In the genomic region with DNA sequence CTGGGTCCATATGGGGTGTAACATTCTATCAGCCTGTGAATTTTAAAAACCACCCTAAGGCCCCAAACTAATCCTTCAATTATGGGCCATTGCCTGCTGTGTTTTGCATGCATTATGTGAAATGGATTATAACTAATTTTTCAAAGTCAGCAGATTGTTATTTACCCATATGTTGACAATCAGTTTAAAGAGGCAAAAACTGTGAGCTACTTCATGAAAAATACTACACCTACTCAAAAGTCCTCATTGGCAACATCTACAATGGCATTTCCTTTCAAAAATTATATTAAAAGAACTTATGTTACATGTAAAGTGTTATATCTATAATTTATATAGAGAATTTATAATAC, we compare ENCODE assay signal across 17 cellular contexts. TPM values are rescaled to one million over a fixed set of nuclear protein-coding genes. Genes with fewer than 3 reads are reported as not detected.
A peak's percentile ranks its signal among the peaks of the same experiment; 100 is the strongest.
DNase-seq lines count a peak whose midpoint lies in the region; ATAC-seq lines count a peak whose summit lies in the region.
"Had no signal": no experiment of that assay in that cellular context is flagged by ENCODE, and none has a peak within 500 bp of the region (broad histone marks: within the 10 kb centered on the region; RNA-seq: fewer than 3 reads in every experiment).

No MANE protein-coding gene starts in this region.

- H3K4me1 Mint-ChIP-seq in activated naive CD4-positive, alpha-beta T cell treated with anti-CD3 and anti-CD28 coated beads for 36 hours (ENCODE audit: low read depth) = peaks cover 70% of the 10 kb centered on the region
- H3K4me1 Mint-ChIP-seq in activated naive CD8-positive, alpha-beta T cell treated with anti-CD3 and anti-CD28 coated beads, Interleukin-2, amount 10 ng/mL, durations not matched to agents 7 days and 5 days = peaks cover 43% of the 10 kb centered on the region
- peaks cover 9 to 27% of the 10 kb centered on the region in 2 donors for H3K4me1 Mint-ChIP-seq in stimulated activated naive B cell treated with anti-CD40 and anti-IgM and Interleukin-4, amounts not matched to agents 10 μg/mL and 1 μg/mL and 100 μg/mL, for 72 hours

- H3K4me3 Mint-ChIP-seq in activated naive CD4-positive, alpha-beta T cell treated with anti-CD3 and anti-CD28 coated beads for 36 hours = peak overlapping the region; percentile 40
- peak overlapping the region; percentile 60 for H3K4me3 Mint-ChIP-seq in activated naive CD8-positive, alpha-beta T cell treated with anti-CD3 and anti-CD28 coated beads, Interleukin-2, amount 10 ng/mL, durations not matched to agents 7 days and 5 days
- no peak overlapping the region for H3K4me3 Mint-ChIP-seq in stimulated activated naive B cell treated with anti-CD40 and anti-IgM and Interleukin-4, amounts not matched to agents 10 μg/mL and 1 μg/mL and 100 μg/mL, for 72 hours
- H3K4me3 Mint-ChIP-seq: HFFc6 had no signal

- DNase-seq in activated naive CD4-positive, alpha-beta T cell treated with anti-CD3 and anti-CD28 coated beads for 36 hours = no peak
- no peak for DNase-seq in activated naive CD4-positive, alpha-beta T cell treated with anti-CD3 and anti-CD28 coated beads, Interleukin-2, amount 50 U/mL, for 72 hours (ENCODE audit: low spot score in 2 of 2)
- DNase-seq in activated naive CD8-positive, alpha-beta T cell treated with anti-CD3 and anti-CD28 coated beads, Interleukin-2, amount 10 ng/mL, durations not matched to agents 7 days and 5 days = no peak
- no peak for DNase-seq in stimulated activated naive B cell treated with anti-CD40 and anti-IgM and Interleukin-4, amounts not matched to agents 10 μg/mL and 1 μg/mL and 100 μg/mL, for 72 hours
- DNase-seq in RPMI8226 (no peak), iPS-NIHi7 (ENCODE audit: extremely low spot score) (no peak)
- DNase-seq: activated CD8-positive, alpha-beta memory T cell treated with anti-CD3 and anti-CD28 coated beads for 24 hours; esophagus squamous epithelium; glutamatergic neuron; HFFc6; NCI-H748 treated with DMSO at 0.1 percent for 48 hours; uterus had no signal

- peak overlapping the region; percentile 63 for H3K27ac ChIP-seq in KOPT-K1 (ENCODE audit: low read depth, low read length, poor library complexity, severe bottlenecking)
- H3K27ac ChIP-seq: esophagus squamous epithelium, uterus had no signal

- H3K27ac Mint-ChIP-seq in activated naive CD4-positive, alpha-beta T cell treated with anti-CD3 and anti-CD28 coated beads for 36 hours = peak overlapping the region; percentile 91
- H3K27ac Mint-ChIP-seq in activated naive CD4-positive, alpha-beta T cell treated with anti-CD3 and anti-CD28 coated beads, Interleukin-2, amount 50 U/mL, for 72 hours = peak overlapping the region in 1 of 2 donors; percentile 82
- peak overlapping the region; percentile 98 for H3K27ac Mint-ChIP-seq in activated naive CD8-positive, alpha-beta T cell treated with anti-CD3 and anti-CD28 coated beads, Interleukin-2, amount 10 ng/mL, durations not matched to agents 7 days and 5 days
- H3K27ac Mint-ChIP-seq in stimulated activated naive B cell treated with anti-CD40 and anti-IgM and Interleukin-4, amounts not matched to agents 10 μg/mL and 1 μg/mL and 100 μg/mL, for 72 hours = peak overlapping the region; percentile 77
- H3K27ac Mint-ChIP-seq: HFFc6 had no signal

- intact Hi-C loops in activated naive CD4-positive, alpha-beta T cell treated with anti-CD3 and anti-CD28 coated beads for 36 hours (cut with micrococcal nuclease) = loop anchor here (5.0 kb wide), 1 partner anchor 925 kb away; a partner anchor contains a TSS

- no peaks in the 10 kb centered on the region for H3K27me3 Mint-ChIP-seq in activated naive CD4-positive, alpha-beta T cell treated with anti-CD3 and anti-CD28 coated beads for 36 hours (ENCODE audit: low read depth)
- H3K27me3 Mint-ChIP-seq in activated naive CD8-positive, alpha-beta T cell treated with anti-CD3 and anti-CD28 coated beads, Interleukin-2, amount 10 ng/mL, durations not matched to agents 7 days and 5 days = no peaks in the 10 kb centered on the region
- no peaks in the 10 kb centered on the region for H3K27me3 Mint-ChIP-seq in stimulated activated naive B cell treated with anti-CD40 and anti-IgM and Interleukin-4, amounts not matched to agents 10 μg/mL and 1 μg/mL and 100 μg/mL, for 72 hours

- peaks cover 3% of the 10 kb centered on the region for H3K9me3 Mint-ChIP-seq in activated naive CD4-positive, alpha-beta T cell treated with anti-CD3 and anti-CD28 coated beads for 36 hours
- peaks cover 29 to 34% of the 10 kb centered on the region in 2 donors for H3K9me3 Mint-ChIP-seq in activated naive CD4-positive, alpha-beta T cell treated with anti-CD3 and anti-CD28 coated beads, Interleukin-2, amount 50 U/mL, for 72 hours
- H3K9me3 Mint-ChIP-seq in activated naive CD8-positive, alpha-beta T cell treated with anti-CD3 and anti-CD28 coated beads, Interleukin-2, amount 10 ng/mL, durations not matched to agents 7 days and 5 days = peaks cover 15% of the 10 kb centered on the region
- peaks cover 6 to 10% of the 10 kb centered on the region in 2 donors for H3K9me3 Mint-ChIP-seq in stimulated activated naive B cell treated with anti-CD40 and anti-IgM and Interleukin-4, amounts not matched to agents 10 μg/mL and 1 μg/mL and 100 μg/mL, for 72 hours
- H3K9me3 Mint-ChIP-seq: HFFc6 had no signal

- CTCF ChIA-PET in activated naive CD4-positive, alpha-beta T cell treated with anti-CD3 and anti-CD28 coated beads for 36 hours (lab: Charles Lee) = no interaction called here

- no peaks in the 10 kb centered on the region for H3K9me3 ChIP-seq in KOPT-K1 (ENCODE audit: insufficient read depth, low read length, poor library complexity, severe bottlenecking)
- H3K9me3 ChIP-seq: esophagus squamous epithelium, SK-N-SH, uterus had no signal

- peaks cover 2% of the 10 kb centered on the region for H3K36me3 Mint-ChIP-seq in activated naive CD4-positive, alpha-beta T cell treated with anti-CD3 and anti-CD28 coated beads for 36 hours (ENCODE audit: low read depth)
- peaks cover 31 to 50% of the 10 kb centered on the region in 2 donors for H3K36me3 Mint-ChIP-seq in activated naive CD4-positive, alpha-beta T cell treated with anti-CD3 and anti-CD28 coated beads, Interleukin-2, amount 50 U/mL, for 72 hours
- peaks cover 32% of the 10 kb centered on the region for H3K36me3 Mint-ChIP-seq in activated naive CD8-positive, alpha-beta T cell treated with anti-CD3 and anti-CD28 coated beads, Interleukin-2, amount 10 ng/mL, durations not matched to agents 7 days and 5 days
- H3K36me3 Mint-ChIP-seq in stimulated activated naive B cell treated with anti-CD40 and anti-IgM and Interleukin-4, amounts not matched to agents 10 μg/mL and 1 μg/mL and 100 μg/mL, for 72 hours = peaks cover 7 to 10% of the 10 kb centered on the region in 2 donors
- H3K36me3 Mint-ChIP-seq: natural killer cell treated with Interleukin-12 subunit alpha and Interleukin-12 subunit beta and Interleukin-15 and Interleukin-18, amount 100 ng/mL, for 72 hours had no signal

- no peak for ATAC-seq in activated naive CD4-positive, alpha-beta T cell treated with anti-CD3 and anti-CD28 coated beads, Interleukin-2, amount 50 U/mL, for 72 hours
- ATAC-seq in activated naive CD8-positive, alpha-beta T cell treated with anti-CD3 and anti-CD28 coated beads, Interleukin-2, amount 10 ng/mL, durations not matched to agents 7 days and 5 days (ENCODE audit: low read depth) = peak; percentile 25
- ATAC-seq in stimulated activated naive B cell treated with anti-CD40 and anti-IgM and Interleukin-4, amounts not matched to agents 10 μg/mL and 1 μg/mL and 100 μg/mL, for 72 hours (replicated peaks) = no peak
- ATAC-seq in GM19395 (IDR thresholded peaks at IDR 0.05; ENCODE audit: unreplicated experiment) = no peak
- ATAC-seq: Panc1 had no signal

- POLR2A ChIA-PET in activated naive CD8-positive, alpha-beta T cell treated with anti-CD3 and anti-CD28 coated beads, Interleukin-2, amount 10 ng/mL, durations not matched to agents 7 days and 5 days (lab: Charles Lee) = interaction anchor here (1.0 to 1.4 kb wide), 3 partner anchors 28 to 49 kb away, joined by 3 to 6 read pairs (median 5); a partner anchor contains a TSS

- no peaks in the 10 kb centered on the region for H3K36me3 ChIP-seq in KOPT-K1 (ENCODE audit: insufficient read depth, low read length)
- H3K36me3 ChIP-seq: esophagus squamous epithelium, uterus had no signal

RNA-seq across cellular contexts. Expression of a gene that starts 49.0 kb away (rescaled TPM):
- 100 to 1,000 TPM; 101 to 117 TPM for total RNA-seq in activated naive CD4-positive, alpha-beta T cell treated with anti-CD3 and anti-CD28 coated beads for 36 hours
- 100 to 1,000 TPM; 142 to 155 TPM for total RNA-seq in activated naive CD4-positive, alpha-beta T cell treated with anti-CD3 and anti-CD28 coated beads, Interleukin-2, amount 50 U/mL, for 72 hours
- total RNA-seq in activated naive CD8-positive, alpha-beta T cell treated with anti-CD3 and anti-CD28 coated beads, Interleukin-2, amount 10 ng/mL, durations not matched to agents 7 days and 5 days = 100 to 1,000 TPM; 161 to 171 TPM

Comparison
In these comparisons a context has a peak if more than half of its experiments do, and no peak if none do; other contexts are left out.
1. H3K4me3 Mint-ChIP-seq: peak in activated naive CD4-positive, alpha-beta T cell treated with anti-CD3 and anti-CD28 coated beads for 36 hours (single experiment) and activated naive CD8-positive, alpha-beta T cell treated with anti-CD3 and anti-CD28 coated beads, Interleukin-2, amount 10 ng/mL, durations not matched to agents 7 days and 5 days (single experiment); none in stimulated activated naive B cell treated with anti-CD40 and anti-IgM and Interleukin-4, amounts not matched to agents 10 μg/mL and 1 μg/mL and 100 μg/mL, for 72 hours (0 of 2).